In genomic region chr11:79083346-79083745, GRCh38 we compare ENCODE assay signal across 20 cellular contexts.
DNase-seq lines count a peak whose midpoint lies in the region; ATAC-seq lines count a peak whose summit lies in the region.
"Had no signal": no experiment of that assay in that cellular context is flagged by ENCODE, and none has a peak within 500 bp of the region (broad histone marks: within the 10 kb centered on the region; RNA-seq: fewer than 3 reads in every experiment).

No MANE protein-coding gene starts in this region.

- H3K27me3 Mint-ChIP-seq in activated T-helper 17 cell treated with anti-CD3 and anti-CD28 coated beads, Interleukin-2, amount 50 U/mL, for 72 hours, result no peaks in the 10 kb centered on the region

- H3K36me3 ChIP-seq in ectodermal cell (ENCODE audit: control insufficient read depth, insufficient read depth, low read length) (no peaks in the 10 kb centered on the region), mesodermal cell (ENCODE audit: control insufficient read depth, insufficient read depth, low read length) (no peaks in the 10 kb centered on the region)
- H3K36me3 ChIP-seq: Peyer's patch had no signal

- no peak overlapping the region for H3K27ac Mint-ChIP-seq in activated T-helper 17 cell treated with anti-CD3 and anti-CD28 coated beads, Interleukin-2, amount 50 U/mL, for 72 hours

- H3K4me3 ChIP-seq in ectodermal cell (ENCODE audit: insufficient read depth, low read depth, low read length) (no peak overlapping the region), mesodermal cell (ENCODE audit: extremely low read depth, insufficient read depth, low read length, poor library complexity, severe bottlenecking) (no peak overlapping the region)
- H3K4me3 ChIP-seq: K562, Peyer's patch had no signal

- H3K9me3 Mint-ChIP-seq in activated T-helper 17 cell treated with anti-CD3 and anti-CD28 coated beads, Interleukin-2, amount 50 U/mL, for 72 hours, result no peaks in the 10 kb centered on the region

- peak; percentile 65 for DNase-seq in RPMI7951 (ENCODE audit: low read depth)
- peak; percentile 21 for DNase-seq in pons (ENCODE audit: low spot score)
- no peak for DNase-seq in NCI-H345 (lab: John Stamatoyannopoulos, UW)
- DNase-seq: ACHN; AML-193; DMS79; NCI-H1092 treated with DMSO at 0.1 percent for 48 hours; NCI-H146; NCI-H2029 treated with DMSO at 0.1 percent for 48 hours; NCI-H2171; NCI-H446 treated with DMSO at 0.1 percent for 48 hours; NK-92 treated with Interleukin-12 subunit alpha and Interleukin-12 subunit beta, amount 100 ng/mL, for 24 hours; Peyer's patch; SHP77 treated with DMSO at 0.1 percent for 48 hours had no signal

- H3K9me3 ChIP-seq in ectodermal cell (ENCODE audit: control insufficient read depth, low read length), result no peaks in the 10 kb centered on the region
- H3K9me3 ChIP-seq in mesodermal cell (ENCODE audit: control insufficient read depth, low read length), result no peaks in the 10 kb centered on the region
- H3K9me3 ChIP-seq: Peyer's patch had no signal

- no peak overlapping the region for H3K4me3 Mint-ChIP-seq in activated T-helper 17 cell treated with anti-CD3 and anti-CD28 coated beads, Interleukin-2, amount 50 U/mL, for 72 hours

- no peaks in the 10 kb centered on the region for H3K36me3 Mint-ChIP-seq in activated T-helper 17 cell treated with anti-CD3 and anti-CD28 coated beads, Interleukin-2, amount 50 U/mL, for 72 hours (ENCODE audit: low read depth)

- H3K27ac ChIP-seq in ectodermal cell (ENCODE audit: insufficient read depth, low read depth, low read length, poor library complexity, severe bottlenecking), result peak overlapping the region; percentile 57
- H3K27ac ChIP-seq in mesodermal cell (ENCODE audit: low read depth, low read length, severe bottlenecking), result peak overlapping the region; percentile 23
- H3K27ac ChIP-seq: C4-2B, Peyer's patch had no signal

- H3K4me1 ChIP-seq in ectodermal cell (ENCODE audit: control insufficient read depth, insufficient read depth, low read length), result peaks cover 73% of the 10 kb centered on the region
- peaks cover 43% of the 10 kb centered on the region for H3K4me1 ChIP-seq in mesodermal cell (ENCODE audit: control insufficient read depth, insufficient read depth, low read length, poor library complexity, severe bottlenecking)

- no peaks in the 10 kb centered on the region for H3K4me1 Mint-ChIP-seq in activated T-helper 17 cell treated with anti-CD3 and anti-CD28 coated beads, Interleukin-2, amount 50 U/mL, for 72 hours

- no peak for ATAC-seq in GM21786 (IDR thresholded peaks at IDR 0.05; ENCODE audit: unreplicated experiment)
- no peak for ATAC-seq in activated T-helper 17 cell treated with anti-CD3 and anti-CD28 coated beads, Interleukin-2, amount 50 U/mL, for 72 hours (replicated peaks)
- ATAC-seq: K562 had no signal

- 84 to 86% methylated on average over 6 of the region's 6 CpGs for WGBS in ectodermal cell, 2 experiments
- WGBS in mesodermal cell (ENCODE audit: insufficient coverage in 2 of 2), 2 experiments, result 95 to 100% methylated on average over 3 of the region's 6 CpGs

- no peaks in the 10 kb centered on the region for H3K27me3 ChIP-seq in ectodermal cell (ENCODE audit: control insufficient read depth, insufficient read depth, low read length, poor library complexity, severe bottlenecking)
- H3K27me3 ChIP-seq: Peyer's patch had no signal
